Comparison of ENCODE assay signal across 1 cellular context in the genomic region with DNA sequence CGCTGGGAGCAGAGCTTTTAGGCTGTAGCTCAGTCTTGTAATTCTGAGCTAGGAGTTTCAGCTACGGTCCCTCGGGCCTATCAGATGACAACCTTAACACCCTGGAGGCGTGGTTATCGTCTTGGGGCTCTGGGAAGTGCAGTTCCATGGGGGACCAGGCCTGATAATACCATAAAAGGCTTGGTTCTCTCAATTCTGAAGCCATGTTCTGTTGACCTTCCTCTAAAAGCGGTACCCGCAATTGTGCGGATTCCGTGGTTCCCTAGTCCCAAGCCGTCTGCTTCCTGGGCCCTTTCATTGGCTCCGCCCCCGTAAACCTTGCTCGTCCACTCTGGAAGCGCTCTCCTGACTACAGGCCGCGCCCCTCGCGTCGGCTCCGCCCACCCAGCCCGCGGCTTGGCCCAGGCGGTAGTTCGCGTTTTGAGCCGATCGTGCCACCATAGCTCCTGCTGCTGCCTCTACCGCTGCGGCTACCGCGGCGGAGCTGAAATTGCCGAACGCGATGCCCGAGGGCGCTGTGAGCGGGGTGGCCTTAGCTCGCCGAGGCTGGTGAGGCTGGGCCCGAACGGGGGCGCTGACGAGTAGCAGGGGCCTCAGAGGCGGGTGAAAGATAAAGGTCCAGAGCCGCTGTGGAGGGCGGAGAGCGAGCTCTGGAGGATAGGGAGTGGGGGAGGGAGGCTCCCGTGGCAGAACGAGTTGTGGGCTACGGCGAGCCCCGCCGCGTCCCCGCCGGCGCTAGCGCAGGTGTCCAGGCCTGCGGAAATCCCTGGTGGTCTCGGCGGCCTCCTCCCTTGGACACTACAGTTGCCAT.
TF ChIP-seq lines count a peak whose summit lies in the region.

A gene with protein sequence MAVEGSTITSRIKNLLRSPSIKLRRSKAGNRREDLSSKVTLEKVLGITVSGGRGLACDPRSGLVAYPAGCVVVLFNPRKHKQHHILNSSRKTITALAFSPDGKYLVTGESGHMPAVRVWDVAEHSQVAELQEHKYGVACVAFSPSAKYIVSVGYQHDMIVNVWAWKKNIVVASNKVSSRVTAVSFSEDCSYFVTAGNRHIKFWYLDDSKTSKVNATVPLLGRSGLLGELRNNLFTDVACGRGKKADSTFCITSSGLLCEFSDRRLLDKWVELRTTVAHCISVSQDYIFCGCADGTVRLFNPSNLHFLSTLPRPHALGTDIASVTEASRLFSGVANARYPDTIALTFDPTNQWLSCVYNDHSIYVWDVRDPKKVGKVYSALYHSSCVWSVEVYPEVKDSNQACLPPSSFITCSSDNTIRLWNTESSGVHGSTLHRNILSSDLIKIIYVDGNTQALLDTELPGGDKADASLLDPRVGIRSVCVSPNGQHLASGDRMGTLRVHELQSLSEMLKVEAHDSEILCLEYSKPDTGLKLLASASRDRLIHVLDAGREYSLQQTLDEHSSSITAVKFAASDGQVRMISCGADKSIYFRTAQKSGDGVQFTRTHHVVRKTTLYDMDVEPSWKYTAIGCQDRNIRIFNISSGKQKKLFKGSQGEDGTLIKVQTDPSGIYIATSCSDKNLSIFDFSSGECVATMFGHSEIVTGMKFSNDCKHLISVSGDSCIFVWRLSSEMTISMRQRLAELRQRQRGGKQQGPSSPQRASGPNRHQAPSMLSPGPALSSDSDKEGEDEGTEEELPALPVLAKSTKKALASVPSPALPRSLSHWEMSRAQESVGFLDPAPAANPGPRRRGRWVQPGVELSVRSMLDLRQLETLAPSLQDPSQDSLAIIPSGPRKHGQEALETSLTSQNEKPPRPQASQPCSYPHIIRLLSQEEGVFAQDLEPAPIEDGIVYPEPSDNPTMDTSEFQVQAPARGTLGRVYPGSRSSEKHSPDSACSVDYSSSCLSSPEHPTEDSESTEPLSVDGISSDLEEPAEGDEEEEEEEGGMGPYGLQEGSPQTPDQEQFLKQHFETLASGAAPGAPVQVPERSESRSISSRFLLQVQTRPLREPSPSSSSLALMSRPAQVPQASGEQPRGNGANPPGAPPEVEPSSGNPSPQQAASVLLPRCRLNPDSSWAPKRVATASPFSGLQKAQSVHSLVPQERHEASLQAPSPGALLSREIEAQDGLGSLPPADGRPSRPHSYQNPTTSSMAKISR (N-terminal part only) (plus strand): TSS at position 423 of the 811 bp plus-strand sequence. CDS start 792 bp downstream, outside the sequence.

TF ChIP-seq in HepG2, 621 proteins besides CTCF, POLR2A, EP300 and RAD21 (continued from another document and continues in another):
- TF ChIP-seq, protein P1, sequence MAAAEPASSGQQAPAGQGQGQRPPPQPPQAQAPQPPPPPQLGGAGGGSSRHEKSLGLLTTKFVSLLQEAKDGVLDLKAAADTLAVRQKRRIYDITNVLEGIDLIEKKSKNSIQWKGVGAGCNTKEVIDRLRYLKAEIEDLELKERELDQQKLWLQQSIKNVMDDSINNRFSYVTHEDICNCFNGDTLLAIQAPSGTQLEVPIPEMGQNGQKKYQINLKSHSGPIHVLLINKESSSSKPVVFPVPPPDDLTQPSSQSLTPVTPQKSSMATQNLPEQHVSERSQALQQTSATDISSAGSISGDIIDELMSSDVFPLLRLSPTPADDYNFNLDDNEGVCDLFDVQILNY (CRISPR knock-in tag; conservative IDR thresholded peaks at IDR 0.05) = no peak
- TF ChIP-seq MTF2 (CRISPR knock-in tag; IDR thresholded peaks at IDR 0.05; ENCODE audit: borderline replicate concordance) (no peak; the same call in 1 of the 2 replicates), ZNF446 (CRISPR knock-in tag; IDR thresholded peaks at IDR 0.05) (no peak), NFRKB (IDR thresholded peaks at IDR 0.05) (no peak), NR2C2 (CRISPR knock-in tag; IDR thresholded peaks at IDR 0.05; ENCODE audit: borderline replicate concordance) (peak; percentile 70; the same call in 1 of the 2 replicates), PAX8 (CRISPR knock-in tag; IDR thresholded peaks at IDR 0.05; ENCODE audit: borderline replicate concordance) (no peak), CCAR2 (optimal IDR thresholded peaks at IDR 0.05; ENCODE audit: low read depth, low read length) (no peak), ZSCAN9 (CRISPR knock-in tag; IDR thresholded peaks at IDR 0.05; ENCODE audit: borderline replicate concordance) (peak; percentile 91), ZSCAN22 (CRISPR knock-in tag; IDR thresholded peaks at IDR 0.05) (peak; percentile 96), MED1 (CRISPR knock-in tag; IDR thresholded peaks at IDR 0.05) (peak; percentile 91), ZNF431 (CRISPR knock-in tag; IDR thresholded peaks at IDR 0.05; ENCODE audit: borderline replicate concordance, low read depth) (peak; percentile 73), KAT2B (IDR thresholded peaks at IDR 0.05; ENCODE audit: borderline replicate concordance, low read depth, low read length) (no peak), U2AF2 (IDR thresholded peaks at IDR 0.05; ENCODE audit: low read depth, low read length) (no peak), EEA1 (CRISPR knock-in tag; IDR thresholded peaks at IDR 0.05; ENCODE audit: borderline replicate concordance) (no peak), RFXAP (CRISPR knock-in tag; IDR thresholded peaks at IDR 0.05; ENCODE audit: borderline replicate concordance) (peak; percentile 85)
- TF ChIP-seq, protein P2, sequence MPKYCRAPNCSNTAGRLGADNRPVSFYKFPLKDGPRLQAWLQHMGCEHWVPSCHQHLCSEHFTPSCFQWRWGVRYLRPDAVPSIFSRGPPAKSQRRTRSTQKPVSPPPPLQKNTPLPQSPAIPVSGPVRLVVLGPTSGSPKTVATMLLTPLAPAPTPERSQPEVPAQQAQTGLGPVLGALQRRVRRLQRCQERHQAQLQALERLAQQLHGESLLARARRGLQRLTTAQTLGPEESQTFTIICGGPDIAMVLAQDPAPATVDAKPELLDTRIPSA (CRISPR knock-in tag; IDR thresholded peaks at IDR 0.05; ENCODE audit: borderline replicate concordance) = peak; percentile 73; the same call in 1 of the 2 replicates
- TF ChIP-seq, protein P3, sequence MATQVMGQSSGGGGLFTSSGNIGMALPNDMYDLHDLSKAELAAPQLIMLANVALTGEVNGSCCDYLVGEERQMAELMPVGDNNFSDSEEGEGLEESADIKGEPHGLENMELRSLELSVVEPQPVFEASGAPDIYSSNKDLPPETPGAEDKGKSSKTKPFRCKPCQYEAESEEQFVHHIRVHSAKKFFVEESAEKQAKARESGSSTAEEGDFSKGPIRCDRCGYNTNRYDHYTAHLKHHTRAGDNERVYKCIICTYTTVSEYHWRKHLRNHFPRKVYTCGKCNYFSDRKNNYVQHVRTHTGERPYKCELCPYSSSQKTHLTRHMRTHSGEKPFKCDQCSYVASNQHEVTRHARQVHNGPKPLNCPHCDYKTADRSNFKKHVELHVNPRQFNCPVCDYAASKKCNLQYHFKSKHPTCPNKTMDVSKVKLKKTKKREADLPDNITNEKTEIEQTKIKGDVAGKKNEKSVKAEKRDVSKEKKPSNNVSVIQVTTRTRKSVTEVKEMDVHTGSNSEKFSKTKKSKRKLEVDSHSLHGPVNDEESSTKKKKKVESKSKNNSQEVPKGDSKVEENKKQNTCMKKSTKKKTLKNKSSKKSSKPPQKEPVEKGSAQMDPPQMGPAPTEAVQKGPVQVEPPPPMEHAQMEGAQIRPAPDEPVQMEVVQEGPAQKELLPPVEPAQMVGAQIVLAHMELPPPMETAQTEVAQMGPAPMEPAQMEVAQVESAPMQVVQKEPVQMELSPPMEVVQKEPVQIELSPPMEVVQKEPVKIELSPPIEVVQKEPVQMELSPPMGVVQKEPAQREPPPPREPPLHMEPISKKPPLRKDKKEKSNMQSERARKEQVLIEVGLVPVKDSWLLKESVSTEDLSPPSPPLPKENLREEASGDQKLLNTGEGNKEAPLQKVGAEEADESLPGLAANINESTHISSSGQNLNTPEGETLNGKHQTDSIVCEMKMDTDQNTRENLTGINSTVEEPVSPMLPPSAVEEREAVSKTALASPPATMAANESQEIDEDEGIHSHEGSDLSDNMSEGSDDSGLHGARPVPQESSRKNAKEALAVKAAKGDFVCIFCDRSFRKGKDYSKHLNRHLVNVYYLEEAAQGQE (IDR thresholded peaks at IDR 0.05; ENCODE audit: borderline replicate concordance in 1 of 2, low read depth in 1 of 2, low read length in 2 of 2) = no peak
- TF ChIP-seq, protein P4, sequence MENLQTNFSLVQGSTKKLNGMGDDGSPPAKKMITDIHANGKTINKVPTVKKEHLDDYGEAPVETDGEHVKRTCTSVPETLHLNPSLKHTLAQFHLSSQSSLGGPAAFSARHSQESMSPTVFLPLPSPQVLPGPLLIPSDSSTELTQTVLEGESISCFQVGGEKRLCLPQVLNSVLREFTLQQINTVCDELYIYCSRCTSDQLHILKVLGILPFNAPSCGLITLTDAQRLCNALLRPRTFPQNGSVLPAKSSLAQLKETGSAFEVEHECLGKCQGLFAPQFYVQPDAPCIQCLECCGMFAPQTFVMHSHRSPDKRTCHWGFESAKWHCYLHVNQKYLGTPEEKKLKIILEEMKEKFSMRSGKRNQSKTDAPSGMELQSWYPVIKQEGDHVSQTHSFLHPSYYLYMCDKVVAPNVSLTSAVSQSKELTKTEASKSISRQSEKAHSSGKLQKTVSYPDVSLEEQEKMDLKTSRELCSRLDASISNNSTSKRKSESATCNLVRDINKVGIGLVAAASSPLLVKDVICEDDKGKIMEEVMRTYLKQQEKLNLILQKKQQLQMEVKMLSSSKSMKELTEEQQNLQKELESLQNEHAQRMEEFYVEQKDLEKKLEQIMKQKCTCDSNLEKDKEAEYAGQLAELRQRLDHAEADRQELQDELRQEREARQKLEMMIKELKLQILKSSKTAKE (CRISPR knock-in tag; IDR thresholded peaks at IDR 0.05; ENCODE audit: borderline replicate concordance) = no peak
- TF ChIP-seq, protein P5, sequence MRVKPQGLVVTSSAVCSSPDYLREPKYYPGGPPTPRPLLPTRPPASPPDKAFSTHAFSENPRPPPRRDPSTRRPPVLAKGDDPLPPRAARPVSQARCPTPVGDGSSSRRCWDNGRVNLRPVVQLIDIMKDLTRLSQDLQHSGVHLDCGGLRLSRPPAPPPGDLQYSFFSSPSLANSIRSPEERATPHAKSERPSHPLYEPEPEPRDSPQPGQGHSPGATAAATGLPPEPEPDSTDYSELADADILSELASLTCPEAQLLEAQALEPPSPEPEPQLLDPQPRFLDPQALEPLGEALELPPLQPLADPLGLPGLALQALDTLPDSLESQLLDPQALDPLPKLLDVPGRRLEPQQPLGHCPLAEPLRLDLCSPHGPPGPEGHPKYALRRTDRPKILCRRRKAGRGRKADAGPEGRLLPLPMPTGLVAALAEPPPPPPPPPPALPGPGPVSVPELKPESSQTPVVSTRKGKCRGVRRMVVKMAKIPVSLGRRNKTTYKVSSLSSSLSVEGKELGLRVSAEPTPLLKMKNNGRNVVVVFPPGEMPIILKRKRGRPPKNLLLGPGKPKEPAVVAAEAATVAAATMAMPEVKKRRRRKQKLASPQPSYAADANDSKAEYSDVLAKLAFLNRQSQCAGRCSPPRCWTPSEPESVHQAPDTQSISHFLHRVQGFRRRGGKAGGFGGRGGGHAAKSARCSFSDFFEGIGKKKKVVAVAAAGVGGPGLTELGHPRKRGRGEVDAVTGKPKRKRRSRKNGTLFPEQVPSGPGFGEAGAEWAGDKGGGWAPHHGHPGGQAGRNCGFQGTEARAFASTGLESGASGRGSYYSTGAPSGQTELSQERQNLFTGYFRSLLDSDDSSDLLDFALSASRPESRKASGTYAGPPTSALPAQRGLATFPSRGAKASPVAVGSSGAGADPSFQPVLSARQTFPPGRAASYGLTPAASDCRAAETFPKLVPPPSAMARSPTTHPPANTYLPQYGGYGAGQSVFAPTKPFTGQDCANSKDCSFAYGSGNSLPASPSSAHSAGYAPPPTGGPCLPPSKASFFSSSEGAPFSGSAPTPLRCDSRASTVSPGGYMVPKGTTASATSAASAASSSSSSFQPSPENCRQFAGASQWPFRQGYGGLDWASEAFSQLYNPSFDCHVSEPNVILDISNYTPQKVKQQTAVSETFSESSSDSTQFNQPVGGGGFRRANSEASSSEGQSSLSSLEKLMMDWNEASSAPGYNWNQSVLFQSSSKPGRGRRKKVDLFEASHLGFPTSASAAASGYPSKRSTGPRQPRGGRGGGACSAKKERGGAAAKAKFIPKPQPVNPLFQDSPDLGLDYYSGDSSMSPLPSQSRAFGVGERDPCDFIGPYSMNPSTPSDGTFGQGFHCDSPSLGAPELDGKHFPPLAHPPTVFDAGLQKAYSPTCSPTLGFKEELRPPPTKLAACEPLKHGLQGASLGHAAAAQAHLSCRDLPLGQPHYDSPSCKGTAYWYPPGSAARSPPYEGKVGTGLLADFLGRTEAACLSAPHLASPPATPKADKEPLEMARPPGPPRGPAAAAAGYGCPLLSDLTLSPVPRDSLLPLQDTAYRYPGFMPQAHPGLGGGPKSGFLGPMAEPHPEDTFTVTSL (CRISPR knock-in tag; IDR thresholded peaks at IDR 0.05; ENCODE audit: borderline replicate concordance) = no peak
- TF ChIP-seq, protein P6, sequence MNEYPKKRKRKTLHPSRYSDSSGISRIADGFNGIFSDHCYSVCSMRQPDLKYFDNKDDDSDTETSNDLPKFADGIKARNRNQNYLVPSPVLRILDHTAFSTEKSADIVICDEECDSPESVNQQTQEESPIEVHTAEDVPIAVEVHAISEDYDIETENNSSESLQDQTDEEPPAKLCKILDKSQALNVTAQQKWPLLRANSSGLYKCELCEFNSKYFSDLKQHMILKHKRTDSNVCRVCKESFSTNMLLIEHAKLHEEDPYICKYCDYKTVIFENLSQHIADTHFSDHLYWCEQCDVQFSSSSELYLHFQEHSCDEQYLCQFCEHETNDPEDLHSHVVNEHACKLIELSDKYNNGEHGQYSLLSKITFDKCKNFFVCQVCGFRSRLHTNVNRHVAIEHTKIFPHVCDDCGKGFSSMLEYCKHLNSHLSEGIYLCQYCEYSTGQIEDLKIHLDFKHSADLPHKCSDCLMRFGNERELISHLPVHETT (CRISPR knock-in tag; conservative IDR thresholded peaks at IDR 0.05) = peak; percentile 89
- TF ChIP-seq, protein P7, sequence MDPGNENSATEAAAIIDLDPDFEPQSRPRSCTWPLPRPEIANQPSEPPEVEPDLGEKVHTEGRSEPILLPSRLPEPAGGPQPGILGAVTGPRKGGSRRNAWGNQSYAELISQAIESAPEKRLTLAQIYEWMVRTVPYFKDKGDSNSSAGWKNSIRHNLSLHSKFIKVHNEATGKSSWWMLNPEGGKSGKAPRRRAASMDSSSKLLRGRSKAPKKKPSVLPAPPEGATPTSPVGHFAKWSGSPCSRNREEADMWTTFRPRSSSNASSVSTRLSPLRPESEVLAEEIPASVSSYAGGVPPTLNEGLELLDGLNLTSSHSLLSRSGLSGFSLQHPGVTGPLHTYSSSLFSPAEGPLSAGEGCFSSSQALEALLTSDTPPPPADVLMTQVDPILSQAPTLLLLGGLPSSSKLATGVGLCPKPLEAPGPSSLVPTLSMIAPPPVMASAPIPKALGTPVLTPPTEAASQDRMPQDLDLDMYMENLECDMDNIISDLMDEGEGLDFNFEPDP (CRISPR knock-in tag; conservative IDR thresholded peaks at IDR 0.05) = no peak; the same call in 1 of the 2 replicates
- TF ChIP-seq, protein P8, sequence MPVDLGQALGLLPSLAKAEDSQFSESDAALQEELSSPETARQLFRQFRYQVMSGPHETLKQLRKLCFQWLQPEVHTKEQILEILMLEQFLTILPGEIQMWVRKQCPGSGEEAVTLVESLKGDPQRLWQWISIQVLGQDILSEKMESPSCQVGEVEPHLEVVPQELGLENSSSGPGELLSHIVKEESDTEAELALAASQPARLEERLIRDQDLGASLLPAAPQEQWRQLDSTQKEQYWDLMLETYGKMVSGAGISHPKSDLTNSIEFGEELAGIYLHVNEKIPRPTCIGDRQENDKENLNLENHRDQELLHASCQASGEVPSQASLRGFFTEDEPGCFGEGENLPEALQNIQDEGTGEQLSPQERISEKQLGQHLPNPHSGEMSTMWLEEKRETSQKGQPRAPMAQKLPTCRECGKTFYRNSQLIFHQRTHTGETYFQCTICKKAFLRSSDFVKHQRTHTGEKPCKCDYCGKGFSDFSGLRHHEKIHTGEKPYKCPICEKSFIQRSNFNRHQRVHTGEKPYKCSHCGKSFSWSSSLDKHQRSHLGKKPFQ (CRISPR knock-in tag; IDR thresholded peaks at IDR 0.05; ENCODE audit: insufficient replicate concordance) = peak; percentile 73
